In the genomic region with DNA sequence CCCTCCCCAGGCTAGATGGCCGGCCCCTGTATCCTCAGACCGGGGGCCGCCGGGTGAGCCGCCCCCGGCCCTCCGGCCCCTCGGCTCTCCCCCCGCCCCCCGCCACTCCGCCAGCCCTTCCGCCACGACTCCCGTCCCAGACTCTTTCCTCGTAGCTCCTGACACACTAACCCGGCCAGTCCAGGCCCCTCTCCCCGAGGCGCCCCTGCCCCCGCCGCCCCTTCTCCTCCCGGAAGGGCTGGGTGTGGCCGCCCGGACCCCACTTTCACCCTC, we compare ENCODE assay signal across 8 cellular contexts. TPM values are rescaled to one million over a fixed set of nuclear protein-coding genes. Genes with fewer than 3 reads are reported as not detected.
DNase-seq lines count a peak whose midpoint lies in the region; ATAC-seq and TF ChIP-seq lines count a peak whose summit lies in the region.

No MANE protein-coding gene starts in this region.

- H3K9me3 ChIP-seq in BE2C, result no peaks in the 10 kb centered on the region
- H3K9me3 ChIP-seq in MG63, result no peaks in the 10 kb centered on the region
- H3K9me3 ChIP-seq in ectodermal cell (ENCODE audit: control insufficient read depth, low read length), result no peaks in the 10 kb centered on the region

- no peak for DNase-seq in BE2C
- DNase-seq in MG63, result no peak
- no peak for DNase-seq in nephron progenitor cell
- DNase-seq in SKM-1 (lab: John Stamatoyannopoulos, UW; ENCODE audit: unreplicated experiment), result no peak

- no peaks in the 10 kb centered on the region for H3K36me3 ChIP-seq in BE2C
- peaks cover 32% of the 10 kb centered on the region for H3K36me3 ChIP-seq in MG63
- H3K36me3 ChIP-seq in ectodermal cell (ENCODE audit: control insufficient read depth, insufficient read depth, low read length), result no peaks in the 10 kb centered on the region

- H3K27me3 Mint-ChIP-seq in nephron progenitor cell (ENCODE audit: low read depth, poor library complexity), result peaks cover 15% of the 10 kb centered on the region

- H3K4me1 ChIP-seq in BE2C (peaks cover 7% of the 10 kb centered on the region), ectodermal cell (ENCODE audit: control insufficient read depth, insufficient read depth, low read length) (peaks cover 24% of the 10 kb centered on the region)

- peak overlapping the region; percentile 75 for H3K27ac Mint-ChIP-seq in nephron progenitor cell

- ATAC-seq in HG02588 (IDR thresholded peaks at IDR 0.05; ENCODE audit: unreplicated experiment), result no peak
- no peak for ATAC-seq in GM18517 (IDR thresholded peaks at IDR 0.05; ENCODE audit: unreplicated experiment)
- no peak for ATAC-seq in GM18861 (IDR thresholded peaks at IDR 0.05; ENCODE audit: unreplicated experiment)

- 0 to 1% methylated on average over 23 of the region's 23 CpGs for WGBS in ectodermal cell, 2 experiments

- peak overlapping the region; percentile 83 for H3K4me3 Mint-ChIP-seq in nephron progenitor cell

- peak overlapping the region; percentile 56 for H3K4me3 ChIP-seq in BE2C (ENCODE audit: low read depth, low read length)
- H3K4me3 ChIP-seq in MG63, result peak overlapping the region; percentile 69
- peak overlapping the region; percentile 86 for H3K4me3 ChIP-seq in ectodermal cell (ENCODE audit: insufficient read depth, low read depth, low read length)

- peak overlapping the region; percentile 76 for H3K27ac ChIP-seq in ectodermal cell (ENCODE audit: insufficient read depth, low read depth, low read length, poor library complexity, severe bottlenecking)

- no peaks in the 10 kb centered on the region for H3K9me3 Mint-ChIP-seq in nephron progenitor cell

- no peaks in the 10 kb centered on the region for H3K27me3 ChIP-seq in BE2C
- no peaks in the 10 kb centered on the region for H3K27me3 ChIP-seq in MG63
- peaks cover 13% of the 10 kb centered on the region for H3K27me3 ChIP-seq in ectodermal cell (ENCODE audit: control insufficient read depth, insufficient read depth, low read length, poor library complexity, severe bottlenecking)

- H3K36me3 Mint-ChIP-seq in nephron progenitor cell (ENCODE audit: low read depth), result no peaks in the 10 kb centered on the region

- TF ChIP-seq CTCF in BE2C (IDR thresholded peaks at IDR 0.05; ENCODE audit: low read depth, low read length), result no peak
- TF ChIP-seq CTCF in nephron progenitor cell (IDR thresholded peaks at IDR 0.05), result no peak

- H3K4me1 Mint-ChIP-seq in nephron progenitor cell, result peaks cover 77% of the 10 kb centered on the region

RNA-seq across cellular contexts. Expression of gene TLCD2, which starts 5.6 kb away (rescaled TPM):
- 0.15 TPM for polyA plus RNA-seq in BE2C (2012; ENCODE audit: insufficient read depth, insufficient read length, low read depth)
- 0.37 and 0.59 TPM in 2 replicates for total RNA-seq in MG63 (2014; rRNA removed; shearing (Covaris generic); ENCODE audit: low replicate concordance)
- polyA plus RNA-seq in ectodermal cell (2013, experiment 1 of 4), result 0.44 TPM
- polyA plus RNA-seq in ectodermal cell (2013, experiment 2 of 4), result 0.57 TPM
- 0.48 TPM for polyA plus RNA-seq in ectodermal cell (2013, experiment 3 of 4)
- polyA plus RNA-seq in ectodermal cell (2013, experiment 4 of 4), result 0.61 TPM

RNA-seq across cellular contexts. Expression of gene WDR81, which starts 8.8 kb away (rescaled TPM):
- 11.3 TPM for polyA plus RNA-seq in BE2C (2012; ENCODE audit: insufficient read depth, insufficient read length, low read depth)
- total RNA-seq in MG63 (2014; rRNA removed; shearing (Covaris generic); ENCODE audit: low replicate concordance), result 7.2 and 20.3 TPM in 2 replicates
- 10.8 TPM for polyA plus RNA-seq in ectodermal cell (2013, experiment 1 of 4)
- polyA plus RNA-seq in ectodermal cell (2013, experiment 2 of 4), result 13.8 TPM
- polyA plus RNA-seq in ectodermal cell (2013, experiment 3 of 4), result 9.2 TPM
- polyA plus RNA-seq in ectodermal cell (2013, experiment 4 of 4), result 10.9 TPM

RNA-seq across cellular contexts. Expression of gene SERPINF2, which starts 26.9 kb away (rescaled TPM):
- 0.19 TPM for polyA plus RNA-seq in BE2C (2012; ENCODE audit: insufficient read depth, insufficient read length, low read depth)
- not detected in 2 replicates for total RNA-seq in MG63 (2014; rRNA removed; shearing (Covaris generic); ENCODE audit: low replicate concordance)
- polyA plus RNA-seq in ectodermal cell (2013, experiment 1 of 4), result 0.31 TPM
- polyA plus RNA-seq in ectodermal cell (2013, experiment 2 of 4), result 0.52 TPM
- polyA plus RNA-seq in ectodermal cell (2013, experiment 3 of 4), result 0.27 TPM
- polyA plus RNA-seq in ectodermal cell (2013, experiment 4 of 4), result 0.08 TPM

RNA-seq across cellular contexts. Expression of gene PRPF8, which starts 31.1 kb away (rescaled TPM):
- polyA plus RNA-seq in BE2C (2012; ENCODE audit: insufficient read depth, insufficient read length, low read depth), result 679 TPM
- 80.5 and 100 TPM in 2 replicates for total RNA-seq in MG63 (2014; rRNA removed; shearing (Covaris generic); ENCODE audit: low replicate concordance)
- polyA plus RNA-seq in ectodermal cell (2013, experiment 1 of 4), result 252 TPM
- 253 TPM for polyA plus RNA-seq in ectodermal cell (2013, experiment 2 of 4)
- polyA plus RNA-seq in ectodermal cell (2013, experiment 3 of 4), result 219 TPM
- 227 TPM for polyA plus RNA-seq in ectodermal cell (2013, experiment 4 of 4)

RNA-seq across cellular contexts. Expression of gene SERPINF1, which starts 46.1 kb away (rescaled TPM):
- 15.1 TPM for polyA plus RNA-seq in BE2C (2012; ENCODE audit: insufficient read depth, insufficient read length, low read depth)
- 1.2 and 5.0 TPM in 2 replicates for total RNA-seq in MG63 (2014; rRNA removed; shearing (Covaris generic); ENCODE audit: low replicate concordance)
- polyA plus RNA-seq in ectodermal cell (2013, experiment 1 of 4), result 41.3 TPM
- polyA plus RNA-seq in ectodermal cell (2013, experiment 2 of 4), result 55.7 TPM
- polyA plus RNA-seq in ectodermal cell (2013, experiment 3 of 4), result 51.6 TPM
- polyA plus RNA-seq in ectodermal cell (2013, experiment 4 of 4), result 57.7 TPM
